In genomic region chr12:110289021-110289710, GRCh38 we compare ENCODE assay signal across 10 cellular contexts. TPM values are rescaled to one million over a fixed set of nuclear protein-coding genes. Genes with fewer than 3 reads are reported as not detected.
A peak's percentile ranks its signal among the peaks of the same experiment; 100 is the strongest.
DNase-seq lines count a peak whose midpoint lies in the region; ATAC-seq, FAIRE-seq and TF ChIP-seq lines count a peak whose summit lies in the region.
"Had no signal": no experiment of that assay in that cellular context is flagged by ENCODE, and none has a peak within 500 bp of the region (broad histone marks: within the 10 kb centered on the region; RNA-seq: fewer than 3 reads in every experiment).

No MANE protein-coding gene starts in this region.

- peaks cover 4% of the 10 kb centered on the region for H4K20me1 ChIP-seq in endothelial cell of umbilical vein (replicated peaks; ENCODE audit: control insufficient read depth, extremely low read depth, insufficient read depth, low read length)

- peaks cover 96% of the 10 kb centered on the region for H3K36me3 ChIP-seq in SK-N-MC (ENCODE audit: insufficient read depth, low read length)
- peaks cover 8 to 19% of the 10 kb centered on the region in 2 experiments for H3K36me3 ChIP-seq in endothelial cell of umbilical vein (ENCODE audit: control insufficient read depth in 2 of 2, extremely low read depth in 1 of 2, insufficient read depth in 2 of 2, low read length in 2 of 2)
- peaks cover 9% of the 10 kb centered on the region for H3K36me3 ChIP-seq in H7 (replicated peaks; ENCODE audit: control insufficient read depth, insufficient read depth, low read length)

- no peak overlapping the region for H2AFZ ChIP-seq in endothelial cell of umbilical vein (ENCODE audit: low read depth, low read length)

- FAIRE-seq in A549 (lab: Jason Lieb, UNC), result no peak
- no peak for FAIRE-seq in endothelial cell of umbilical vein (lab: Jason Lieb, UNC)
- FAIRE-seq: islet of Langerhans had no signal

- POLR2A ChIA-PET in A549 (lab: Yijun Ruan, JAX), result interaction anchor here (0.6 to 2.1 kb wide), 3 partner anchors 9 to 142 kb away, joined by 3 to 9 read pairs (median 4); partner anchors contain the start of gene ATP2A2
- POLR2A ChIA-PET in endothelial cell of umbilical vein (lab: Charles Lee), result interaction anchor here (1.0 kb wide), 1 partner anchor 64 kb away, joined by 3 read pairs; no protein-coding TSS in a partner anchor

- DNase-seq in A549 (ENCODE audit: low read depth in 1 of 2, low spot score in 1 of 2), result no peak
- DNase-seq in SK-N-MC (ENCODE audit: low read depth, low spot score), result no peak
- DNase-seq in endothelial cell of umbilical vein (ENCODE audit: low read depth, low spot score), result no peak
- DNase-seq in natural killer cell treated with Interleukin-12 subunit alpha and Interleukin-12 subunit beta and Interleukin-15 and Interleukin-18, amount 100 ng/mL, for 72 hours (ENCODE audit: low spot score), result no peak
- no peak for DNase-seq in H7
- DNase-seq in stimulated activated CD8-positive, alpha-beta memory T cell treated with anti-CD3 and anti-CD28 coated beads, Interleukin-4, amount 100 ng/mL, for 48 hours, result no peak
- DNase-seq: NCI-H524 treated with DMSO at 0.1 percent for 48 hours had no signal

- no peak for TF ChIP-seq RAD21 in A549 (conservative IDR thresholded peaks at IDR 0.05 in 1 of 2, IDR thresholded peaks at IDR 0.05 in 1 of 2)

- dilution Hi-C loops in endothelial cell of umbilical vein (cut with MboI; ENCODE audit: extremely low pct_ligation_motif_present, low sequenced_read_pairs), result no loop called here

- TF ChIP-seq EP300 in A549 (IDR thresholded peaks at IDR 0.05), result no peak

- H3K27me3 ChIP-seq in endothelial cell of umbilical vein (ENCODE audit: control insufficient read depth in 2 of 2, insufficient read depth in 2 of 2, low read length in 2 of 2) (no peaks in the 10 kb centered on the region), H7 (ENCODE audit: control insufficient read depth, insufficient read depth, low read length) (no peaks in the 10 kb centered on the region)

- WGBS in A549 (ENCODE audit: missing lambda C conversion rate), result 33% methylated on average over 3 of the region's 3 CpGs

- no peak overlapping the region for H3K9ac ChIP-seq in SK-N-MC (ENCODE audit: insufficient read length)
- no peak overlapping the region for H3K9ac ChIP-seq in endothelial cell of umbilical vein (replicated peaks; ENCODE audit: extremely low read depth, insufficient read depth, low read length)

- BruUV-seq in endothelial cell of umbilical vein (replicated peaks; lab: Mats Ljungman, UMichigan), result no TSS peak

- peaks cover 93% of the 10 kb centered on the region for H3K79me2 ChIP-seq in endothelial cell of umbilical vein (ENCODE audit: control insufficient read depth, insufficient read depth, low read length)

- peak overlapping the region in 1 of 2 experiments; percentile 58; a peak in 4 of 6 replicates for H3K27ac ChIP-seq in A549
- H3K27ac ChIP-seq in SK-N-MC, result peak overlapping the region; percentile 7; the same call in 1 of the 2 replicates
- H3K27ac ChIP-seq in endothelial cell of umbilical vein (ENCODE audit: insufficient read depth, low read depth, low read length), result peak overlapping the region; percentile 23

- H3K36me3 Mint-ChIP-seq in natural killer cell treated with Interleukin-12 subunit alpha and Interleukin-12 subunit beta and Interleukin-15 and Interleukin-18, amount 100 ng/mL, for 72 hours, result peaks cover 28% of the 10 kb centered on the region

- H3K4me1 Mint-ChIP-seq in natural killer cell treated with Interleukin-12 subunit alpha and Interleukin-12 subunit beta and Interleukin-15 and Interleukin-18, amount 100 ng/mL, for 72 hours (ENCODE audit: low read depth in 2 of 2), result peaks cover 36 to 38% of the 10 kb centered on the region in 2 donors

- TF ChIP-seq CTCF in A549 (IDR thresholded peaks at IDR 0.05) (no peak), endothelial cell of umbilical vein (IDR thresholded peaks at IDR 0.05; ENCODE audit: extremely low read depth in 1 of 2, insufficient read depth in 1 of 2, low read depth in 1 of 2, low read length in 2 of 2) (no peak)

- CTCF ChIA-PET in A549 (lab: Yijun Ruan, JAX) (interaction anchor here (1.0 to 1.7 kb wide), 3 partner anchors 65 to 188 kb away, joined by 3 to 8 read pairs (median 5); no protein-coding TSS in a partner anchor), endothelial cell of umbilical vein (lab: Charles Lee) (interaction anchor here (0.8 to 3.4 kb wide), 3 partner anchors 9 to 142 kb away, joined by 3 to 17 read pairs (median 4); partner anchors contain the start of gene ATP2A2)

- no peak for TF ChIP-seq POLR2A in A549 (IDR thresholded peaks at IDR 0.05; ENCODE audit: low read length)
- no peak for TF ChIP-seq POLR2A in endothelial cell of umbilical vein (IDR thresholded peaks at IDR 0.05; ENCODE audit: low read depth, low read length)

- no peaks in the 10 kb centered on the region for H3K9me1 ChIP-seq in endothelial cell of umbilical vein (replicated peaks; ENCODE audit: control insufficient read depth, extremely low read depth, insufficient read depth, low read length)

- H3K4me3 ChIP-seq in A549 (no peak overlapping the region), SK-N-MC (no peak overlapping the region), endothelial cell of umbilical vein (replicated peaks in 1 of 3; ENCODE audit: insufficient read depth in 1 of 3, low read depth in 1 of 3, low read length in 3 of 3) (no peak overlapping the region), H7 (ENCODE audit: insufficient read depth, low read depth, low read length) (no peak overlapping the region)

- H3K9me3 Mint-ChIP-seq in natural killer cell treated with Interleukin-12 subunit alpha and Interleukin-12 subunit beta and Interleukin-15 and Interleukin-18, amount 100 ng/mL, for 72 hours, result no peaks in the 10 kb centered on the region

- peak overlapping the region; percentile 26 for H3K4me3 Mint-ChIP-seq in natural killer cell treated with Interleukin-12 subunit alpha and Interleukin-12 subunit beta and Interleukin-15 and Interleukin-18, amount 100 ng/mL, for 72 hours

- H3K4me2 ChIP-seq in A549 (peak overlapping the region; percentile 89), endothelial cell of umbilical vein (ENCODE audit: insufficient read depth, low read length) (peak overlapping the region; percentile 4)

- intact Hi-C loops in endothelial cell of umbilical vein (cut with micrococcal nuclease), result no loop called here

- H3K9me3 ChIP-seq in A549 (no peaks in the 10 kb centered on the region), SK-N-MC (ENCODE audit: low read depth, low read length) (no peaks in the 10 kb centered on the region), endothelial cell of umbilical vein (replicated peaks; ENCODE audit: control insufficient read depth, insufficient read depth, low read length) (no peaks in the 10 kb centered on the region)

- H3K27ac Mint-ChIP-seq in natural killer cell treated with Interleukin-12 subunit alpha and Interleukin-12 subunit beta and Interleukin-15 and Interleukin-18, amount 100 ng/mL, for 72 hours, result peak overlapping the region; percentile 59

- ATAC-seq in A549, result peak; percentile 16 to 19; a peak in 2 of 6 replicates
- ATAC-seq in natural killer cell treated with Interleukin-12 subunit alpha and Interleukin-12 subunit beta and Interleukin-15 and Interleukin-18, amount 100 ng/mL, for 72 hours, result no peak
- ATAC-seq in GM18868 (IDR thresholded peaks at IDR 0.05; ENCODE audit: unreplicated experiment), result no peak
- ATAC-seq in HG03342 (IDR thresholded peaks at IDR 0.05; ENCODE audit: unreplicated experiment), result no peak

- H3K27me3 Mint-ChIP-seq in natural killer cell treated with Interleukin-12 subunit alpha and Interleukin-12 subunit beta and Interleukin-15 and Interleukin-18, amount 100 ng/mL, for 72 hours, result no peaks in the 10 kb centered on the region

- peaks cover 55% of the 10 kb centered on the region for H3K4me1 ChIP-seq in A549
- peaks cover 29% of the 10 kb centered on the region for H3K4me1 ChIP-seq in endothelial cell of umbilical vein (ENCODE audit: control insufficient read depth, extremely low read depth, insufficient read depth, low read length)

TF ChIP-seq in A549, 52 proteins besides CTCF, POLR2A, EP300 and RAD21 (continues in another document):
- no peak for TF ChIP-seq PBX3 (IDR thresholded peaks at IDR 0.05)

TF ChIP-seq in endothelial cell of umbilical vein, 7 proteins besides CTCF, POLR2A, EP300 and RAD21:
- TF ChIP-seq EZH2 (IDR thresholded peaks at IDR 0.05; ENCODE audit: borderline replicate concordance, low read depth, low read length, severe bottlenecking) (no peak), JUN (IDR thresholded peaks at IDR 0.05; ENCODE audit: borderline replicate concordance, insufficient read depth, insufficient read length, low read depth) (no peak), MAX (IDR thresholded peaks at IDR 0.05; ENCODE audit: insufficient read depth, insufficient read length) (no peak), MYC (IDR thresholded peaks at IDR 0.05; ENCODE audit: low read depth, low read length) (no peak), GATA2 (IDR thresholded peaks at IDR 0.05; ENCODE audit: insufficient read depth, insufficient read length, low read depth, low read length) (no peak), FOS (IDR thresholded peaks at IDR 0.05; ENCODE audit: borderline replicate concordance, insufficient read depth, low read length) (no peak), POLR2AphosphoS5 (IDR thresholded peaks at IDR 0.05; ENCODE audit: insufficient read depth, low read depth, low read length) (no peak)

RNA-seq across cellular contexts. Expression of gene ATP2A2, which starts 8.1 kb away (rescaled TPM):
- 415 and 431 TPM in 2 replicates for polyA plus RNA-seq in A549 (2011; rRNA removed)
- polyA plus RNA-seq in A549 (2012; cell fraction: cytosol; rRNA removed), result 264 and 317 TPM in 2 replicates
- 658 and 717 TPM in 2 replicates for polyA plus RNA-seq in A549 (2012; cell fraction: nucleus; rRNA removed)
- polyA plus RNA-seq in A549 (2017; fragmentation: RNase III; extraction: RNeasy Plus Mini Kit Qiagen cat#74134 plus additional on column Dnase treatment), result 328 to 356 TPM (median 342 TPM) in 3 replicates
- 375 and 407 TPM in 2 replicates for polyA minus RNA-seq in A549 (2011; rRNA and poly(A)+ RNA removed)
- 230 and 239 TPM in 2 replicates for total RNA-seq in endothelial cell of umbilical vein
- 94.4 and 102 TPM in 2 replicates for polyA plus RNA-seq in endothelial cell of umbilical vein
- 72.8 and 79.1 TPM in 2 replicates for polyA plus RNA-seq in endothelial cell of umbilical vein (2011; cell fraction: cytosol; rRNA removed)
- polyA plus RNA-seq in endothelial cell of umbilical vein (2011; cell fraction: nucleus; rRNA removed), result 242 and 247 TPM in 2 replicates
- polyA plus RNA-seq in endothelial cell of umbilical vein (2012), result 170 and 217 TPM in 2 replicates
- 219 and 227 TPM in 2 replicates for polyA minus RNA-seq in endothelial cell of umbilical vein
- 74.0 TPM for polyA minus RNA-seq in endothelial cell of umbilical vein (2011; cell fraction: cytosol; rRNA and poly(A)+ RNA removed)
- polyA minus RNA-seq in endothelial cell of umbilical vein (2011; cell fraction: nucleus; rRNA and poly(A)+ RNA removed), result 144 and 187 TPM in 2 replicates
- 100 to 1,000 TPM; 247 to 359 TPM for total RNA-seq in natural killer cell treated with Interleukin-12 subunit alpha and Interleukin-12 subunit beta and Interleukin-15 and Interleukin-18, amount 100 ng/mL, for 72 hours
- 98.7 and 107 TPM in 2 replicates for total RNA-seq in H7 (2014; rRNA removed; shearing (Covaris generic))

Comparison
In these comparisons a context has a peak if more than half of its experiments do, and no peak if none do; other contexts are left out.
1. ATAC-seq: peak in A549 (2 of 2); none in natural killer cell treated with Interleukin-12 subunit alpha and Interleukin-12 subunit beta and Interleukin-15 and Interleukin-18, amount 100 ng/mL, for 72 hours (0 of 2), GM18868 (single experiment) and HG03342 (single experiment).